26 cellular contexts compared by ENCODE assay signal in the genomic region with DNA sequence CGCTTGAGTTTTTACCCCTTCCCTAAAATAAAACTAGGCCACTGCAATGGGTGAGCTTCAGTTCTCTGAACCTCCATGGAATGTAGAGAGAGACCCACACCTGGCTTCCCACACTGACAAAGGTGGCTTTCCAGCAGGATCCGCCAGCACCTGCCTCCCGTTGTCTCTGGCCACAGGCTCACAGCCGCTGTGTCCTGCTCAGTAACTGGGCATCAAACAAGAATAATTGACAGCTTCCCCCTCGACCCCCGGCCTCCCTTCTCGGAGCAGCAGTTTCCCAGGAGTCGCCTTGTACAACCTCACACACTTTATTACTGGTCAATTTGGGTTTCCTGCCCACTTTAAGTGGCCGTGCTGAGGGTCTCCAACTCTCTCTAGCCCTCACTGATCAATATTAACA.
"Had no signal": no experiment of that assay in that cellular context is flagged by ENCODE, and none has a peak within 500 bp of the region (broad histone marks: within the 10 kb centered on the region; RNA-seq: fewer than 3 reads in every experiment).

No MANE protein-coding gene starts in this region.

- H3K4me1 Mint-ChIP-seq: activated CD4-positive, alpha-beta T cell treated with anti-CD3 and anti-CD28 coated beads, Interleukin-2, amount 10 ng/mL, durations not matched to agents 24 days and 14 days; activated naive CD8-positive, alpha-beta T cell treated with anti-CD3 and anti-CD28 coated beads for 36 hours; activated T-helper 17 cell treated with anti-CD3 and anti-CD28 coated beads, Interleukin-2, amount 50 U/mL, for 72 hours had no signal

- H3K27me3 ChIP-seq: brain microvascular endothelial cell, SJCRH30 had no signal

- H3K4me1 ChIP-seq: SJCRH30 had no signal

- H3K36me3 Mint-ChIP-seq: activated naive CD8-positive, alpha-beta T cell treated with anti-CD3 and anti-CD28 coated beads for 36 hours had no signal

- H3K4me3 Mint-ChIP-seq: activated CD4-positive, alpha-beta T cell treated with anti-CD3 and anti-CD28 coated beads, Interleukin-2, amount 10 ng/mL, durations not matched to agents 24 days and 14 days; activated CD8-positive, alpha-beta T cell treated with anti-CD3 and anti-CD28 coated beads for 36 hours; activated naive CD8-positive, alpha-beta T cell treated with anti-CD3 and anti-CD28 coated beads for 36 hours; activated T-cell treated with anti-CD3 and anti-CD28 coated beads, Interleukin-2, amount 50 U/mL, for 72 hours; activated T-helper 17 cell treated with anti-CD3 and anti-CD28 coated beads, Interleukin-2, amount 50 U/mL, for 72 hours had no signal

- H3K36me3 ChIP-seq: brain microvascular endothelial cell, SJCRH30 had no signal

- H3K27ac Mint-ChIP-seq: activated CD4-positive, alpha-beta T cell treated with anti-CD3 and anti-CD28 coated beads, Interleukin-2, amount 10 ng/mL, durations not matched to agents 24 days and 14 days; activated CD8-positive, alpha-beta T cell treated with anti-CD3 and anti-CD28 coated beads for 36 hours; activated naive CD8-positive, alpha-beta T cell treated with anti-CD3 and anti-CD28 coated beads for 36 hours; activated T-cell treated with anti-CD3 and anti-CD28 coated beads, Interleukin-2, amount 50 U/mL, for 72 hours; activated T-helper 17 cell treated with anti-CD3 and anti-CD28 coated beads, Interleukin-2, amount 50 U/mL, for 72 hours had no signal

- H3K27ac ChIP-seq: brain microvascular endothelial cell, SJCRH30, SK-N-MC had no signal

- H3K9me3 Mint-ChIP-seq: activated CD4-positive, alpha-beta T cell treated with anti-CD3 and anti-CD28 coated beads, Interleukin-2, amount 10 ng/mL, durations not matched to agents 24 days and 14 days; activated CD8-positive, alpha-beta T cell treated with anti-CD3 and anti-CD28 coated beads for 36 hours; activated naive CD8-positive, alpha-beta T cell treated with anti-CD3 and anti-CD28 coated beads for 36 hours had no signal

- H3K9me3 ChIP-seq: SJCRH30 had no signal

- H3K4me3 ChIP-seq: K562, SJCRH30, SK-N-MC had no signal

- H3K27me3 Mint-ChIP-seq: activated CD4-positive, alpha-beta T cell treated with anti-CD3 and anti-CD28 coated beads, Interleukin-2, amount 10 ng/mL, durations not matched to agents 24 days and 14 days; activated CD8-positive, alpha-beta T cell treated with anti-CD3 and anti-CD28 coated beads for 36 hours; activated naive CD8-positive, alpha-beta T cell treated with anti-CD3 and anti-CD28 coated beads for 36 hours; activated T-helper 17 cell treated with anti-CD3 and anti-CD28 coated beads, Interleukin-2, amount 50 U/mL, for 72 hours had no signal

- DNase-seq: activated CD4-positive, alpha-beta T cell treated with anti-CD3 and anti-CD28 coated beads, Interleukin-2, amount 10 ng/mL, durations not matched to agents 24 days and 14 days; activated CD4-positive, alpha-beta T cell treated with anti-CD3 and anti-CD28 coated beads, Interleukin-2, amount 50 U/mL, for 4 hours; activated CD8-positive, alpha-beta T cell treated with anti-CD3 and anti-CD28 coated beads for 36 hours; activated effector memory CD4-positive, alpha-beta T cell treated with anti-CD3 and anti-CD28 coated beads, Interleukin-2, amount 50 U/mL, for 16 hours; activated naive CD4-positive, alpha-beta T cell; activated naive CD4-positive, alpha-beta T cell treated with anti-CD3 and anti-CD28 coated beads, Interleukin-2, amount 50 U/mL, for 16 hours; activated naive CD8-positive, alpha-beta T cell treated with anti-CD3 and anti-CD28 coated beads for 36 hours; activated T-cell treated with anti-CD3 and anti-CD28 coated beads, Interleukin-2, amount 50 U/mL, for 1 hour; activated T-cell treated with anti-CD3 and anti-CD28 coated beads, Interleukin-2, amount 50 U/mL, for 72 hours; amniotic stem cell; aorta; brain microvascular endothelial cell; central memory CD4-positive, alpha-beta T cell; NCI-H1105; NCI-H1417 treated with DMSO at 0.1 percent for 48 hours; NCI-H1930; NCI-H2081 treated with DMSO at 0.1 percent for 48 hours; NCI-H345; NCI-H774; SHP77; SJCRH30; T1000 had no signal

- FAIRE-seq: K562 had no signal

- ATAC-seq: activated CD8-positive, alpha-beta T cell treated with anti-CD3 and anti-CD28 coated beads for 36 hours; activated T-cell treated with anti-CD3 and anti-CD28 coated beads, Interleukin-2, amount 50 U/mL, for 72 hours; activated T-helper 17 cell treated with anti-CD3 and anti-CD28 coated beads, Interleukin-2, amount 50 U/mL, for 72 hours; K562; Panc1 had no signal
